Comparison of ENCODE assay signal across 17 cellular contexts in genomic region chr18:49590608-49591007, GRCh38. TPM values are rescaled to one million over a fixed set of nuclear protein-coding genes. Genes with fewer than 3 reads are reported as not detected.
DNase-seq lines count a peak whose midpoint lies in the region; ATAC-seq and TF ChIP-seq lines count a peak whose summit lies in the region.
"Had no signal": no experiment of that assay in that cellular context is flagged by ENCODE, and none has a peak within 500 bp of the region (broad histone marks: within the 10 kb centered on the region; RNA-seq: fewer than 3 reads in every experiment).

No MANE protein-coding gene starts in this region.

- H2BK5ac ChIP-seq in H9 (ENCODE audit: insufficient read length, low read length), result no peak overlapping the region

- H3K4me1 Mint-ChIP-seq in progenitor cell of endocrine pancreas (ENCODE audit: low read depth), result peaks cover 9% of the 10 kb centered on the region
- peaks cover 5 to 7% of the 10 kb centered on the region in 2 experiments for H3K4me1 Mint-ChIP-seq in H9
- peaks cover 0 to 1% (median 0%) of the 10 kb centered on the region in 4 donors for H3K4me1 Mint-ChIP-seq in CD4-positive, alpha-beta memory T cell
- H3K4me1 Mint-ChIP-seq: CD8-positive, alpha-beta memory T cell had no signal

- H2BK15ac ChIP-seq in H9 (ENCODE audit: low read depth, low read length), result no peak overlapping the region

- intact Hi-C loops in CD4-positive, alpha-beta memory T cell (cut with micrococcal nuclease), result no loop called here

- ATAC-seq in esophagus mucosa, result peak; percentile 39
- ATAC-seq: PC-3 had no signal

- no peak overlapping the region for H3T11ph ChIP-seq in H9 (ENCODE audit: low read length)

- H3K27ac Mint-ChIP-seq in progenitor cell of endocrine pancreas (peak overlapping the region; percentile 74), H9 (peak overlapping the region in 1 of 3 experiments; percentile 37; a peak in 3 of 7 replicates)
- no peak overlapping the region for H3K27ac Mint-ChIP-seq in CD4-positive, alpha-beta memory T cell
- H3K27ac Mint-ChIP-seq: CD8-positive, alpha-beta memory T cell; HFFc6 had no signal

- H3K4ac ChIP-seq in H9 (ENCODE audit: low read depth, low read length), result no peak overlapping the region

- CTCF ChIA-PET in CD4-positive, alpha-beta memory T cell (lab: Charles Lee; ENCODE audit: partially characterized antibody), result no interaction called here

- H3K23ac ChIP-seq in H9 (ENCODE audit: insufficient read length, low read depth, low read length), result no peak overlapping the region

- H3K27me3 Mint-ChIP-seq in progenitor cell of endocrine pancreas (no peaks in the 10 kb centered on the region), H9 (ENCODE audit: low read depth) (no peaks in the 10 kb centered on the region)
- H3K27me3 Mint-ChIP-seq in CD4-positive, alpha-beta memory T cell, result peaks cover 8 to 10% of the 10 kb centered on the region in 2 donors

- no peak for TF ChIP-seq POLR2A in Peyer's patch (IDR thresholded peaks at IDR 0.05)

- H3K4me1 ChIP-seq in Peyer's patch (peaks cover 0 to 23% (median 0%) of the 10 kb centered on the region in 4 donors), H9 (ENCODE audit: insufficient read depth, low read length) (peaks cover 4% of the 10 kb centered on the region; the same call in 1 of the 2 replicates)
- H3K4me1 ChIP-seq in CD4-positive, alpha-beta memory T cell (ENCODE audit: insufficient read depth, low read length), result no peaks in the 10 kb centered on the region
- H3K4me1 ChIP-seq: BLaER1 treated with 17β-estradiol and CSF1 and Interleukin-3, amounts not matched to agents 10 nM and 100 nM; SJSA1 had no signal

- no peaks in the 10 kb centered on the region for H3K79me2 ChIP-seq in H9 (ENCODE audit: insufficient read depth, low read length)

- DNase-seq in Peyer's patch (peak in 2 of 3 donors; percentile 63 to 70), mesenteric fat pad (ENCODE audit: low spot score) (peak; percentile 85), progenitor cell of endocrine pancreas (ENCODE audit: low spot score, unreplicated experiment) (no peak), H9 (no peak), RKO (ENCODE audit: low spot score) (no peak), NCI-H748 treated with DMSO at 0.1 percent for 48 hours (lab: John Stamatoyannopoulos, UW) (no peak)
- DNase-seq in CD4-positive, alpha-beta memory T cell, result no peak
- DNase-seq: CD8-positive, alpha-beta memory T cell; DND-41; HFFc6; KG1; NCI-H345; NCI-H524 treated with DMSO at 0.1 percent for 48 hours; PC-3 had no signal

- H3K14ac ChIP-seq in H9 (ENCODE audit: insufficient read depth, low read length), result no peak overlapping the region

- no peak overlapping the region for H4K8ac ChIP-seq in H9 (replicated peaks; ENCODE audit: insufficient read length, low read depth, low read length)

- H3K9ac ChIP-seq in H9 (ENCODE audit: extremely low read depth, insufficient read length, low read length), result no peak overlapping the region
- H3K9ac ChIP-seq: BLaER1 treated with 17β-estradiol and CSF1 and Interleukin-3, amounts not matched to agents 10 nM and 100 nM had no signal

- H3K9me3 Mint-ChIP-seq in progenitor cell of endocrine pancreas (ENCODE audit: low read depth) (no peaks in the 10 kb centered on the region), H9 (no peaks in the 10 kb centered on the region)
- no peaks in the 10 kb centered on the region for H3K9me3 Mint-ChIP-seq in CD4-positive, alpha-beta memory T cell
- H3K9me3 Mint-ChIP-seq: CD8-positive, alpha-beta memory T cell; HFFc6 had no signal

- H4K5ac ChIP-seq in H9 (ENCODE audit: insufficient read length, low read depth, low read length), result no peak overlapping the region

- no peaks in the 10 kb centered on the region for H3K23me2 ChIP-seq in H9 (ENCODE audit: insufficient read length, low read depth, low read length, poor library complexity, severe bottlenecking)

- no peak overlapping the region for H4K91ac ChIP-seq in H9 (ENCODE audit: insufficient read length, low read depth, low read length)

- no peak overlapping the region for H2BK120ac ChIP-seq in H9 (ENCODE audit: low read depth, low read length, poor library complexity, severe bottlenecking)

- H3K4me3 Mint-ChIP-seq in progenitor cell of endocrine pancreas (ENCODE audit: low read depth), result no peak overlapping the region
- H3K4me3 Mint-ChIP-seq in H9, result no peak overlapping the region
- no peak overlapping the region for H3K4me3 Mint-ChIP-seq in CD4-positive, alpha-beta memory T cell
- H3K4me3 Mint-ChIP-seq: CD8-positive, alpha-beta memory T cell; HFFc6 had no signal

- no peak overlapping the region for H3K4me2 ChIP-seq in H9 (ENCODE audit: insufficient read depth, insufficient read length, low read length)
- H3K4me2 ChIP-seq: BLaER1 treated with 17β-estradiol and CSF1 and Interleukin-3, amounts not matched to agents 10 nM and 100 nM had no signal

- POLR2A ChIA-PET in CD4-positive, alpha-beta memory T cell (lab: Charles Lee; ENCODE audit: partially characterized antibody), result no interaction called here

- H3K79me1 ChIP-seq in H9 (ENCODE audit: insufficient read depth, low read depth, low read length, poor library complexity, severe bottlenecking), result no peaks in the 10 kb centered on the region

- H3K9me3 ChIP-seq in Peyer's patch (no peaks in the 10 kb centered on the region), H9 (ENCODE audit: control insufficient read depth, low read depth, low read length) (no peaks in the 10 kb centered on the region)
- no peaks in the 10 kb centered on the region for H3K9me3 ChIP-seq in CD4-positive, alpha-beta memory T cell (ENCODE audit: control insufficient read depth in 1 of 2, low read length in 2 of 2)
- H3K9me3 ChIP-seq: BLaER1 treated with 17β-estradiol and CSF1 and Interleukin-3, amounts not matched to agents 10 nM and 100 nM; SJSA1 had no signal

- WGBS in H9 (ENCODE audit: extremely low coverage, insufficient read length, low lambda C conversion rate), result no CpG with 5 or more reads among the region's 10 CpGs

- no peaks in the 10 kb centered on the region for H4K20me1 ChIP-seq in H9 (ENCODE audit: control insufficient read depth, insufficient read depth, insufficient read length)
- H4K20me1 ChIP-seq: BLaER1 treated with 17β-estradiol and CSF1 and Interleukin-3, amounts not matched to agents 10 nM and 100 nM had no signal

- no peak overlapping the region for H2AFZ ChIP-seq in H9 (ENCODE audit: low read length)

- H2BK20ac ChIP-seq in H9 (ENCODE audit: low read depth, low read length, poor library complexity, severe bottlenecking), result no peak overlapping the region

- peak overlapping the region in 3 of 4 donors; percentile 53 to 81 (median 72) for H3K27ac ChIP-seq in Peyer's patch
- H3K27ac ChIP-seq in H9 (ENCODE audit: insufficient read length, low read depth, low read length), result no peak overlapping the region
- no peak overlapping the region for H3K27ac ChIP-seq in CD4-positive, alpha-beta memory T cell (ENCODE audit: low read depth, low read length)
- H3K27ac ChIP-seq: BLaER1 treated with 17β-estradiol and CSF1 and Interleukin-3, amounts not matched to agents 10 nM and 100 nM; SJSA1 had no signal

- no peak overlapping the region for H2BK12ac ChIP-seq in H9 (ENCODE audit: insufficient read length, low read depth, low read length)

- no peak for TF ChIP-seq CTCF in Peyer's patch (IDR thresholded peaks at IDR 0.05)
- TF ChIP-seq CTCF in progenitor cell of endocrine pancreas (IDR thresholded peaks at IDR 0.05; ENCODE audit: unreplicated experiment), result no peak
- no peak for TF ChIP-seq CTCF in H9 (conservative IDR thresholded peaks at IDR 0.05)

- no peak overlapping the region for H2AK5ac ChIP-seq in H9 (ENCODE audit: insufficient read length, low read length)

- peaks cover 23% of the 10 kb centered on the region for H3K36me3 Mint-ChIP-seq in progenitor cell of endocrine pancreas (ENCODE audit: insufficient read depth)
- H3K36me3 Mint-ChIP-seq in H9 (ENCODE audit: insufficient read depth in 1 of 3, low read depth in 3 of 3), result peaks cover 5 to 8% (median 7%) of the 10 kb centered on the region in 3 experiments
- no peaks in the 10 kb centered on the region for H3K36me3 Mint-ChIP-seq in CD4-positive, alpha-beta memory T cell
- H3K36me3 Mint-ChIP-seq: CD8-positive, alpha-beta memory T cell had no signal

- peaks cover 0 to 7% (median 0%) of the 10 kb centered on the region in 3 donors for H3K36me3 ChIP-seq in Peyer's patch
- no peaks in the 10 kb centered on the region for H3K36me3 ChIP-seq in CD4-positive, alpha-beta memory T cell (ENCODE audit: insufficient read depth, low read length)
- H3K36me3 ChIP-seq: BLaER1 treated with 17β-estradiol and CSF1 and Interleukin-3, amounts not matched to agents 10 nM and 100 nM; SJSA1 had no signal

- H3K56ac ChIP-seq in H9 (ENCODE audit: insufficient read length, low read depth, low read length), result no peak overlapping the region

- H3K4me3 ChIP-seq in Peyer's patch, result no peak overlapping the region
- no peak overlapping the region for H3K4me3 ChIP-seq in CD4-positive, alpha-beta memory T cell (ENCODE audit: low read length in 2 of 2)
- H3K4me3 ChIP-seq: BLaER1 treated with 17β-estradiol and CSF1 and Interleukin-3, amounts not matched to agents 10 nM and 100 nM; SJSA1 had no signal

- H3K27me3 ChIP-seq in Peyer's patch (no peaks in the 10 kb centered on the region), H9 (ENCODE audit: insufficient read depth, low read length) (no peaks in the 10 kb centered on the region)
- no peaks in the 10 kb centered on the region for H3K27me3 ChIP-seq in CD4-positive, alpha-beta memory T cell (ENCODE audit: insufficient read depth, low read length)
- H3K27me3 ChIP-seq: BLaER1 treated with 17β-estradiol and CSF1 and Interleukin-3, amounts not matched to agents 10 nM and 100 nM; SJSA1 had no signal

- no peak overlapping the region for H3K18ac ChIP-seq in H9 (ENCODE audit: insufficient read length, low read depth, low read length)

RNA-seq across cellular contexts. Expression of gene LIPG, which starts 28.8 kb away (rescaled TPM):
- total RNA-seq in Peyer's patch (10 to 100 TPM; 19.3 to 63.5 (median 35.7) TPM), esophagus mucosa (8.6 TPM), mesenteric fat pad (2.2 TPM), progenitor cell of endocrine pancreas (34.1 and 34.4 TPM in 2 replicates), H9 (2021) (4.4 and 6.1 TPM in 2 replicates)
- not detected for total RNA-seq in CD4-positive, alpha-beta memory T cell
- not detected for polyA plus RNA-seq in CD4-positive, alpha-beta memory T cell
- total RNA-seq: CD8-positive, alpha-beta memory T cell; HFFc6 had no signal
- polyA plus RNA-seq: CD8-positive, alpha-beta memory T cell had no signal

Comparison
In these comparisons a context has a peak if more than half of its experiments do, and no peak if none do; other contexts are left out.
1. DNase-seq: peak in Peyer's patch (2 of 3) and mesenteric fat pad (single experiment); none in progenitor cell of endocrine pancreas (single experiment), H9 (single experiment), RKO (single experiment), CD4-positive, alpha-beta memory T cell (0 of 5) and NCI-H748 treated with DMSO at 0.1 percent for 48 hours (single experiment).
2. H3K27ac ChIP-seq: peak in Peyer's patch (3 of 4); none in H9 (single experiment) and CD4-positive, alpha-beta memory T cell (single experiment).